In the genomic region with DNA sequence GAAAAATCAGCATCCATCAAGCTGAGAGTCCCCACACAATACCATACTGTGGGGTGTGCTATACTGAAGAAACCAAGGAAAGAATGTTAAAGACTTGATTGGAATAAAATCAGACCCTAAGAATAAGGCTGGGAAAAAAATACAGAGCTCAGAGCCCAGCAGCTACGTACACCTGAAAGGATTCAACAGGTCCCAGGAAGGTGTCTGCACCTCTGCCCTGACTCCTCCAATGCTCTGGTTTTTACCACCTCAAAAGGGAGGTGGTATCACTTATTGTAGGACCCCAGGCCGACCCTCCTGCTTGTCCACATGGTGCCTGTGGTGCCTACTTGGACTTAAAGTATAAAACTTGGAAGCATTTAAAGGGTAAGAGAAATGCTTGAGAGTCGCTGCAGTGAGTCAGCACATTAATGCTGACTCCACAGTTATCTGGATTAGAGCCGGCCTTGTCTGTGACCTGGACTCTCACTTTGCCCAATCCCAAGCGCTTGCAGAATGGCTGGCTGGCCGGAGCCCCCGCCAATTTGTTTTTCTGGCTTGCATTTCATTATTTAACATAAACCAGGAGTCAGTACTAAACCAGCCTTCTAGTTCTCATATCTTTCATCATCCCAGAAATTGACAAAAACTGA, we compare ENCODE assay signal across 1 cellular context.
TF ChIP-seq lines count a peak whose summit lies in the region.

No MANE protein-coding gene starts in this region.

TF ChIP-seq in HepG2, 621 proteins besides CTCF, POLR2A, EP300 and RAD21 (continued from another document):
- TF ChIP-seq ZSCAN25 (CRISPR knock-in tag; IDR thresholded peaks at IDR 0.05) (no peak), MAFK (conservative IDR thresholded peaks at IDR 0.05 in 1 of 2, IDR thresholded peaks at IDR 0.05 in 1 of 2; ENCODE audit: low read length in 2 of 2) (peak; percentile 98 to 99)
